In the genomic region with DNA sequence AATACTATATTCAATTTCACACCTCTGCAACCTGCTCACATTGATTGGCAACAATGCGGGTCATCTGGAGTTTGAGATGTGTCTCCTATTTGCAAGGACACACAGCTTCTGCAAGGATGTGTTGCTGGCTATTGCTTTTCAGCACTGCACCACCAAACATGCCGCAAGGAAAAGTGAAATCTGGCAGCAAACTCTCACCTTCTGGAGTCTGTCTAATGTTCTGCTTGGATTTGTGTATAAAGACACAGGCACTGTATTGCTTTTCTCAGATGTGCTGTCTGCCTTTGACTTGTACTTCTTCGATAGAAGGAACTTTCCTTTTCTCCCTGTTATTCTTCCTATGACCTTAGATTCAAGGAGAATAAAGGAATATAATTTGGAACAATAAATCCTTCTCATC, we compare ENCODE assay signal across 8 cellular contexts.
"Had no signal": no experiment of that assay in that cellular context is flagged by ENCODE, and none has a peak within 500 bp of the region (broad histone marks: within the 10 kb centered on the region; RNA-seq: fewer than 3 reads in every experiment).

No MANE protein-coding gene starts in this region.

- ATAC-seq: GM23338, HCT116, HepG2 had no signal

- H3K27ac ChIP-seq: HL-60 had no signal

- H3K4me3 ChIP-seq: GM23338, HAP-1 had no signal

- H3K36me3 ChIP-seq: HAP-1 had no signal

- H3K9me3 ChIP-seq: HAP-1 had no signal

- DNase-seq: H7, HFFc6, KBM-7 had no signal
